In the genomic region with DNA sequence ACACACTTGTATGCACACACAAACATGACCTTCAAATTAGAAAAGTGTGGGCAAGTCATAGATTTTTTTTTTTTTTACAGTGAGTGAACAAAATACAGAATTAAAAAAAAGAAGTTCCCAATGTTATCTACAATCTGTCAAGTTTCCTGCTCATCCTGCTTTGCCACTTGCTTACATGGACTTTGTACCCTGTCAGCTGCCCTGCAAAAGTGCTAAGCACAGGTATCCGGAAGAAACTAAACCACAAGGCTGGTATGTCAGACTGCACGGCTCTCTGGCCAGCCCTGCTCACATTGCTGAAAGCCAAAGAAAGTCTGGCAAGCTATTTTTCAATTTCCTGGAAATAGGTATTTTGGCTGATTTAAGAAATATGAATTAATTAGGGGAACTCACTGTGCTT, we compare ENCODE assay signal across 15 cellular contexts. TPM values are rescaled to one million over a fixed set of nuclear protein-coding genes. Genes with fewer than 3 reads are reported as not detected.
DNase-seq lines count a peak whose midpoint lies in the region; ATAC-seq and TF ChIP-seq lines count a peak whose summit lies in the region.
"Had no signal": no experiment of that assay in that cellular context is flagged by ENCODE, and none has a peak within 500 bp of the region (broad histone marks: within the 10 kb centered on the region; RNA-seq: fewer than 3 reads in every experiment).

No MANE protein-coding gene starts in this region.

- no peak overlapping the region for H3K27ac ChIP-seq in GM23248
- H3K27ac ChIP-seq: left ventricle myocardium inferior had no signal

- no peaks in the 10 kb centered on the region for H3K36me3 Mint-ChIP-seq in activated CD8-positive, alpha-beta T cell treated with anti-CD3 and anti-CD28 coated beads, Interleukin-2, amount 10 ng/mL, durations not matched to agents 7 days and 5 days (ENCODE audit: low read depth)
- H3K36me3 Mint-ChIP-seq in activated CD8-positive, alpha-beta T cell treated with anti-CD3 and anti-CD28 coated beads for 36 hours (ENCODE audit: low read depth), result no peaks in the 10 kb centered on the region
- peaks cover 4% of the 10 kb centered on the region for H3K36me3 Mint-ChIP-seq in type B pancreatic cell

- CTCF ChIA-PET in activated CD8-positive, alpha-beta T cell treated with anti-CD3 and anti-CD28 coated beads, Interleukin-2, amount 10 ng/mL, durations not matched to agents 7 days and 5 days (lab: Charles Lee), result no interaction called here
- CTCF ChIA-PET in activated CD8-positive, alpha-beta T cell treated with anti-CD3 and anti-CD28 coated beads for 36 hours (lab: Charles Lee), result no interaction called here

- H3K9me3 Mint-ChIP-seq in activated CD8-positive, alpha-beta T cell treated with anti-CD3 and anti-CD28 coated beads, Interleukin-2, amount 10 ng/mL, durations not matched to agents 7 days and 5 days (ENCODE audit: insufficient read depth), result no peaks in the 10 kb centered on the region
- H3K9me3 Mint-ChIP-seq in activated CD8-positive, alpha-beta T cell treated with anti-CD3 and anti-CD28 coated beads for 36 hours, result no peaks in the 10 kb centered on the region
- H3K9me3 Mint-ChIP-seq in type B pancreatic cell, result no peaks in the 10 kb centered on the region
- H3K9me3 Mint-ChIP-seq: stimulated activated naive B cell treated with anti-CD40 and anti-IgM and Interleukin-4, amounts not matched to agents 10 μg/mL and 1 μg/mL and 100 μg/mL, for 72 hours had no signal

- H3F3A ChIP-seq in Loucy (ENCODE audit: low read depth) (0 out of 2 replicates have a peak, but pooled peaks cover 10% of the 10 kb centered on the region), GM23248 (ENCODE audit: insufficient read depth) (no peaks in the 10 kb centered on the region)

- peak; percentile 19 for DNase-seq in activated CD8-positive, alpha-beta T cell treated with anti-CD3 and anti-CD28 coated beads, Interleukin-2, amount 10 ng/mL, durations not matched to agents 7 days and 5 days
- DNase-seq in activated CD8-positive, alpha-beta T cell treated with anti-CD3 and anti-CD28 coated beads for 36 hours, result no peak
- DNase-seq in epithelial cell of esophagus (ENCODE audit: low read depth) (peak; percentile 23), type B pancreatic cell (ENCODE audit: extremely low spot score, unreplicated experiment) (no peak), GM23248 (no peak)
- no peak for DNase-seq in activated effector memory CD4-positive, alpha-beta T cell treated with anti-CD3 and anti-CD28 coated beads, Interleukin-2, amount 50 U/mL, for 16 hours
- DNase-seq: activated CD4-positive, alpha-beta T cell treated with anti-CD3 and anti-CD28 coated beads for 48 hours; activated effector memory CD4-positive, alpha-beta T cell treated with Interleukin-2 at 50 U/mL for 16 hours; KG1; left ventricle myocardium inferior; NCI-H446; occipital lobe; stimulated activated naive B cell treated with anti-CD40 and anti-IgM and Interleukin-4, amounts not matched to agents 10 μg/mL and 1 μg/mL and 100 μg/mL, for 72 hours had no signal

- intact Hi-C loops in activated CD8-positive, alpha-beta T cell treated with anti-CD3 and anti-CD28 coated beads for 36 hours (cut with micrococcal nuclease), result no loop called here

- H4K20me1 ChIP-seq in Loucy (ENCODE audit: insufficient read depth, low read length, poor library complexity, severe bottlenecking), result no peaks in the 10 kb centered on the region
- no peaks in the 10 kb centered on the region for H4K20me1 ChIP-seq in GM23248 (ENCODE audit: insufficient read depth)

- peak overlapping the region; percentile 36 for H3K9ac ChIP-seq in Loucy (ENCODE audit: low read depth, low read length, poor library complexity, severe bottlenecking)
- no peak overlapping the region for H3K9ac ChIP-seq in GM23248

- H3K79me2 ChIP-seq in Loucy (ENCODE audit: insufficient read depth, low read length) (no peaks in the 10 kb centered on the region), GM23248 (ENCODE audit: insufficient read depth) (no peaks in the 10 kb centered on the region)

- H2AFZ ChIP-seq in Loucy (ENCODE audit: low read length) (no peak overlapping the region), GM23248 (no peak overlapping the region)

- in situ Hi-C loops in GM23248 (cut with MboI), result no loop called here

- H3K9me2 ChIP-seq in Loucy (replicated peaks; ENCODE audit: low read depth, low read length), result no peaks in the 10 kb centered on the region
- no peaks in the 10 kb centered on the region for H3K9me2 ChIP-seq in GM23248 (ENCODE audit: insufficient read depth)

- H3K27ac Mint-ChIP-seq in activated CD8-positive, alpha-beta T cell treated with anti-CD3 and anti-CD28 coated beads, Interleukin-2, amount 10 ng/mL, durations not matched to agents 7 days and 5 days, result no peak overlapping the region
- no peak overlapping the region for H3K27ac Mint-ChIP-seq in activated CD8-positive, alpha-beta T cell treated with anti-CD3 and anti-CD28 coated beads for 36 hours
- H3K27ac Mint-ChIP-seq in type B pancreatic cell, result peak overlapping the region; percentile 39

- peaks cover 63% of the 10 kb centered on the region for H3K4me1 ChIP-seq in Loucy (ENCODE audit: insufficient read depth, low read length, poor library complexity, severe bottlenecking)
- H3K4me1 ChIP-seq in GM23248 (ENCODE audit: insufficient read depth), result 0 out of 2 replicates have a peak, but pooled peaks cover 3% of the 10 kb centered on the region
- H3K4me1 ChIP-seq: left ventricle myocardium inferior had no signal

- no peaks in the 10 kb centered on the region for H3K27me3 ChIP-seq in Loucy (ENCODE audit: insufficient read depth, low read length, poor library complexity, severe bottlenecking)
- H3K27me3 ChIP-seq in GM23248 (replicated peaks; ENCODE audit: insufficient read depth), result no peaks in the 10 kb centered on the region

- H3K4me1 Mint-ChIP-seq in activated CD8-positive, alpha-beta T cell treated with anti-CD3 and anti-CD28 coated beads, Interleukin-2, amount 10 ng/mL, durations not matched to agents 7 days and 5 days (ENCODE audit: low read depth), result peaks cover 36% of the 10 kb centered on the region
- H3K4me1 Mint-ChIP-seq in activated CD8-positive, alpha-beta T cell treated with anti-CD3 and anti-CD28 coated beads for 36 hours (ENCODE audit: low read depth), result peaks cover 8% of the 10 kb centered on the region
- H3K4me1 Mint-ChIP-seq in type B pancreatic cell (ENCODE audit: unreplicated experiment), result no peaks in the 10 kb centered on the region
- H3K4me1 Mint-ChIP-seq: stimulated activated naive B cell treated with anti-CD40 and anti-IgM and Interleukin-4, amounts not matched to agents 10 μg/mL and 1 μg/mL and 100 μg/mL, for 72 hours had no signal

- H3K9me3 ChIP-seq in Loucy (ENCODE audit: insufficient read depth, low read depth, low read length) (no peaks in the 10 kb centered on the region), GM23248 (ENCODE audit: low read depth) (no peaks in the 10 kb centered on the region)
- H3K9me3 ChIP-seq: left ventricle myocardium inferior had no signal

- no peaks in the 10 kb centered on the region for H3K36me3 ChIP-seq in Loucy (ENCODE audit: insufficient read depth, low read length)
- no peaks in the 10 kb centered on the region for H3K36me3 ChIP-seq in GM23248 (ENCODE audit: low read depth)
- H3K36me3 ChIP-seq: left ventricle myocardium inferior had no signal

- H3K4me3 ChIP-seq in Loucy (ENCODE audit: low read length, poor library complexity, severe bottlenecking), result peak overlapping the region; percentile 29
- no peak overlapping the region for H3K4me3 ChIP-seq in epithelial cell of esophagus (ENCODE audit: low read length)
- H3K4me3 ChIP-seq in GM23248, result no peak overlapping the region
- H3K4me3 ChIP-seq: left ventricle myocardium inferior had no signal

- no peak for TF ChIP-seq CTCF in activated CD8-positive, alpha-beta T cell treated with anti-CD3 and anti-CD28 coated beads for 36 hours (IDR thresholded peaks at IDR 0.05)
- TF ChIP-seq CTCF in Loucy (conservative IDR thresholded peaks at IDR 0.05; ENCODE audit: low read length), result no peak
- no peak for TF ChIP-seq CTCF in epithelial cell of esophagus (IDR thresholded peaks at IDR 0.05; ENCODE audit: insufficient read depth, low read depth, low read length, missing control alignments)
- no peak for TF ChIP-seq CTCF in type B pancreatic cell (conservative IDR thresholded peaks at IDR 0.05)

- H3K4me2 ChIP-seq in Loucy (ENCODE audit: low read depth, low read length, poor library complexity, severe bottlenecking), result peak overlapping the region; percentile 52
- no peak overlapping the region for H3K4me2 ChIP-seq in GM23248 (ENCODE audit: unreplicated experiment)

- ATAC-seq in activated CD8-positive, alpha-beta T cell treated with anti-CD3 and anti-CD28 coated beads, Interleukin-2, amount 10 ng/mL, durations not matched to agents 7 days and 5 days, result no peak
- ATAC-seq in activated CD8-positive, alpha-beta T cell treated with anti-CD3 and anti-CD28 coated beads for 36 hours, result no peak
- ATAC-seq in HG02981 (IDR thresholded peaks at IDR 0.05; ENCODE audit: unreplicated experiment), result no peak
- ATAC-seq: stimulated activated naive B cell treated with anti-CD40 and anti-IgM and Interleukin-4, amounts not matched to agents 10 μg/mL and 1 μg/mL and 100 μg/mL, for 72 hours had no signal

- WGBS in GM23248 (ENCODE audit: low coverage in 1 of 2, low lambda C conversion rate in 2 of 2, missing lambda C conversion rate in 2 of 2), 2 experiments, result 65 to 69% methylated on average over 2 of the region's 2 CpGs

- POLR2A ChIA-PET in activated CD8-positive, alpha-beta T cell treated with anti-CD3 and anti-CD28 coated beads, Interleukin-2, amount 10 ng/mL, durations not matched to agents 7 days and 5 days (lab: Charles Lee), result no interaction called here
- POLR2A ChIA-PET in activated CD8-positive, alpha-beta T cell treated with anti-CD3 and anti-CD28 coated beads for 36 hours (lab: Charles Lee), result no interaction called here

- no peak overlapping the region for H3K4me3 Mint-ChIP-seq in activated CD8-positive, alpha-beta T cell treated with anti-CD3 and anti-CD28 coated beads, Interleukin-2, amount 10 ng/mL, durations not matched to agents 7 days and 5 days
- H3K4me3 Mint-ChIP-seq in activated CD8-positive, alpha-beta T cell treated with anti-CD3 and anti-CD28 coated beads for 36 hours, result no peak overlapping the region
- no peak overlapping the region for H3K4me3 Mint-ChIP-seq in type B pancreatic cell
- H3K4me3 Mint-ChIP-seq: stimulated activated naive B cell treated with anti-CD40 and anti-IgM and Interleukin-4, amounts not matched to agents 10 μg/mL and 1 μg/mL and 100 μg/mL, for 72 hours had no signal

- no peaks in the 10 kb centered on the region for H3K27me3 Mint-ChIP-seq in activated CD8-positive, alpha-beta T cell treated with anti-CD3 and anti-CD28 coated beads, Interleukin-2, amount 10 ng/mL, durations not matched to agents 7 days and 5 days (ENCODE audit: low read depth)
- H3K27me3 Mint-ChIP-seq in activated CD8-positive, alpha-beta T cell treated with anti-CD3 and anti-CD28 coated beads for 36 hours, result no peaks in the 10 kb centered on the region
- no peaks in the 10 kb centered on the region for H3K27me3 Mint-ChIP-seq in type B pancreatic cell
- H3K27me3 Mint-ChIP-seq: stimulated activated naive B cell treated with anti-CD40 and anti-IgM and Interleukin-4, amounts not matched to agents 10 μg/mL and 1 μg/mL and 100 μg/mL, for 72 hours had no signal

RNA-seq across cellular contexts. Expression of a gene that starts 38.9 kb away (rescaled TPM):
- 1 to 10 TPM; 5.1 to 6.7 TPM for total RNA-seq in activated CD8-positive, alpha-beta T cell treated with anti-CD3 and anti-CD28 coated beads, Interleukin-2, amount 10 ng/mL, durations not matched to agents 7 days and 5 days
- total RNA-seq in activated CD8-positive, alpha-beta T cell treated with anti-CD3 and anti-CD28 coated beads for 36 hours, result 1 to 10 TPM; 2.9 to 3.2 TPM
- total RNA-seq in type B pancreatic cell (ENCODE audit: low replicate concordance), result 6.8 and 9.1 TPM in 2 replicates
- 4.8 and 10.4 TPM in 2 replicates for total RNA-seq in GM23248 (2014; rRNA removed; shearing (Covaris generic))
- polyA plus RNA-seq in GM23248 (2016; fragmentation: Nextera tagmentation; extraction: Ambion mirVana), result 3.7 and 4.4 TPM in 2 replicates

Comparison
In these comparisons a context has a peak if more than half of its experiments do, and no peak if none do; other contexts are left out.
1. DNase-seq: peak in activated CD8-positive, alpha-beta T cell treated with anti-CD3 and anti-CD28 coated beads, Interleukin-2, amount 10 ng/mL, durations not matched to agents 7 days and 5 days (single experiment) and epithelial cell of esophagus (single experiment); none in activated CD8-positive, alpha-beta T cell treated with anti-CD3 and anti-CD28 coated beads for 36 hours (single experiment), type B pancreatic cell (single experiment), activated effector memory CD4-positive, alpha-beta T cell treated with anti-CD3 and anti-CD28 coated beads, Interleukin-2, amount 50 U/mL, for 16 hours (single experiment) and GM23248 (single experiment).